In the genomic region with DNA sequence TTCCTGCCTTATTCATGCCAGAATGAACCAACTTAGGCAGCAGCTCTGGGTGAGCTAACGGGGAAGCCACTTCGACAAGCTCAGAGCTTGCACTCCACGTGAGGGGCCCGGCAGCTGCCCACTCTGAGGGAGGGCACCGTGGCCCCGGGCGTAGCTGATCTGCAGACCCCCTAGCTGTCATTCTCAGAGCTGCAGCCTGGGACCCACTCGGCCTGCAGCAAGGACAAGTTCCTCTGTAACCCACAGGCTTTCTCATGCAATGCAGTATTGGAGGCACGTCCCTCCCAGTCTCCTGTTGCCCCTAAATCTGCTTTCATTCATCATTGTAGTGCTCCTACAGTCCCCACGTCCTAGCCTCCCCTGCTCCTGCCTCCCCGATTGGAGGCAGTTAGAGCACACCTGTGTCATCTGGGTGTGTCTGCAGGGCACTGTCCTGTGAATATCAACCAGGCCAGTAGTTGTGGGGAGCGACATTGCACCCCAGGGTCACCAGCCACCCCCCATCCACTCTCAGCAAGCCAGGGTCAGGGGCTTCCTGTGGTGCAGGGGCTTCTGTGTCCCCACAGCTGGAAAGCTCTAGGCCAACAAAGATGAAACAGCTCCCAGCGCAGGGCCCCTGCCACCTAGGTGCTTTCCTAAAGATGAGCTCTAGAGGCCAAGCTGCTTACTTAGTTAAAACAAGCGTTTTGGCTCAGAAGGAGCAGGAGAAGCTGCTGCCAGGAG, we compare ENCODE assay signal across 21 cellular contexts.
DNase-seq lines count a peak whose midpoint lies in the region; ATAC-seq, FAIRE-seq and TF ChIP-seq lines count a peak whose summit lies in the region.
"Had no signal": no experiment of that assay in that cellular context is flagged by ENCODE, and none has a peak within 500 bp of the region (broad histone marks: within the 10 kb centered on the region; RNA-seq: fewer than 3 reads in every experiment).

No MANE protein-coding gene starts in this region.

- no peak overlapping the region for H2BK120ac ChIP-seq in H1 (replicated peaks; ENCODE audit: low read depth, low read length)

- CTCF ChIA-PET in HEK293T (lab: Yijun Ruan, JAX), result interaction anchor here (0.7 kb wide), 1 partner anchor 133 kb away, joined by 3 read pairs; no protein-coding TSS in a partner anchor
- CTCF ChIA-PET in H1 (lab: Charles Lee; ENCODE audit: partially characterized antibody), result interaction anchor here (0.6 to 5.3 kb wide), 43 partner anchors 8 to 263 kb away, joined by 3 to 39 read pairs (median 4); no protein-coding TSS in a partner anchor

- POLR2A ChIA-PET in HEK293T (lab: Yijun Ruan, JAX), result no interaction called here
- POLR2A ChIA-PET in H1 (lab: Charles Lee; ENCODE audit: partially characterized antibody), result no interaction called here

- H3K9ac ChIP-seq in H1 (replicated peaks in 1 of 4; ENCODE audit: extremely low read depth in 1 of 4, low read depth in 3 of 4, low read length in 3 of 4), result no peak overlapping the region

- ATAC-seq in HG03469 (IDR thresholded peaks at IDR 0.05; ENCODE audit: unreplicated experiment), result no peak
- ATAC-seq: activated naive CD8-positive, alpha-beta T cell treated with anti-CD3 and anti-CD28 coated beads, Interleukin-2, amount 50 U/mL, for 24 hours; esophagus mucosa; gastroesophageal sphincter had no signal

- H3K79me1 ChIP-seq in H1 (ENCODE audit: low read depth, low read length), result no peaks in the 10 kb centered on the region

- H4K5ac ChIP-seq in H1 (ENCODE audit: insufficient read length, low read depth, low read length), result no peak overlapping the region

- WGBS in H1 (ENCODE audit: extremely low coverage in 1 of 2, insufficient coverage in 1 of 2, insufficient read length in 1 of 2, insufficient replicate concordance in 2 of 2, low coverage in 1 of 2, low lambda C conversion rate in 2 of 2, missing lambda C conversion rate in 1 of 2), 2 experiments, result 60% methylated on average over 14 of the region's 14 CpGs; no CpG with 5 or more reads in 1 of the 2 experiments

- H2BK20ac ChIP-seq in H1 (ENCODE audit: low read length), result peak overlapping the region; percentile 61; the same call in 1 of the 2 replicates

- no peak overlapping the region for H3K4me3 Mint-ChIP-seq in osteocyte (ENCODE audit: unreplicated experiment)
- H3K4me3 Mint-ChIP-seq: activated naive CD8-positive, alpha-beta T cell treated with anti-CD3 and anti-CD28 coated beads, Interleukin-2, amount 50 U/mL, for 24 hours; T-helper 1 cell treated with Interleukin-12 subunit alpha and Interleukin-12 subunit beta and Interleukin-4 antibody, amounts not matched to agents 30 μg/mL and 1 μg/mL, for 36 hours had no signal

- no peak overlapping the region for H2AFZ ChIP-seq in H1 (ENCODE audit: low read length)

- no peaks in the 10 kb centered on the region for H3K9me3 ChIP-seq in H1 (ENCODE audit: insufficient read depth in 2 of 2, low read depth in 1 of 2, low read length in 1 of 2)
- H3K9me3 ChIP-seq: breast epithelium, gastroesophageal sphincter, ovary had no signal

- no peaks in the 10 kb centered on the region for H3K36me3 ChIP-seq in H1 (ENCODE audit: control insufficient read depth in 2 of 4, insufficient read depth in 4 of 4, low read length in 3 of 4)
- H3K36me3 ChIP-seq: breast epithelium, gastroesophageal sphincter, ovary had no signal

- no peak overlapping the region for H4K8ac ChIP-seq in H1 (ENCODE audit: extremely low read depth, insufficient read depth, low read length)

- no peak for DNase-seq in GM12864 (ENCODE audit: low read depth)
- DNase-seq in HEK293T (ENCODE audit: extremely low spot score), result peak; percentile 20
- DNase-seq in H1 (ENCODE audit: low read depth in 1 of 2, low spot score in 2 of 2), result peak in 1 of 2 experiments; percentile 72
- DNase-seq in osteocyte (ENCODE audit: extremely low spot score, unreplicated experiment), result peak; percentile 67
- no peak for DNase-seq in NCI-H1930 (lab: John Stamatoyannopoulos, UW)
- DNase-seq in SW480 (ENCODE audit: low spot score), result no peak
- DNase-seq: activated naive CD8-positive, alpha-beta T cell treated with anti-CD3 and anti-CD28 coated beads, Interleukin-2, amount 50 U/mL, for 24 hours; AML-193; EL; MM.1S; NCI-H2029; NCI-H510A treated with DMSO at 0.1 percent for 48 hours; ovary; SHP77; stimulated activated CD4-positive, alpha-beta T cell treated with anti-CD3 and anti-CD28 coated beads, Interleukin-1b, Interleukin-23, amount 100 ng/mL, for 48 hours had no signal

- TF ChIP-seq RAD21 in H1 (IDR thresholded peaks at IDR 0.05 in 1 of 2, conservative IDR thresholded peaks at IDR 0.05 in 1 of 2; ENCODE audit: low read depth in 2 of 2, low read length in 2 of 2), result peak; percentile 45 to 61

- peaks cover 22% of the 10 kb centered on the region for H3K4me1 Mint-ChIP-seq in osteocyte (ENCODE audit: unreplicated experiment)
- H3K4me1 Mint-ChIP-seq: activated naive CD8-positive, alpha-beta T cell treated with anti-CD3 and anti-CD28 coated beads, Interleukin-2, amount 50 U/mL, for 24 hours had no signal

- H3K27ac Mint-ChIP-seq in osteocyte (ENCODE audit: unreplicated experiment), result no peak overlapping the region
- H3K27ac Mint-ChIP-seq: activated naive CD8-positive, alpha-beta T cell treated with anti-CD3 and anti-CD28 coated beads, Interleukin-2, amount 50 U/mL, for 24 hours; T-helper 1 cell treated with Interleukin-12 subunit alpha and Interleukin-12 subunit beta and Interleukin-4 antibody, amounts not matched to agents 30 μg/mL and 1 μg/mL, for 36 hours had no signal

- peaks cover 0 to 9% (median 0%) of the 10 kb centered on the region in 4 experiments; a peak in 2 of 7 replicates for H3K4me1 ChIP-seq in H1 (replicated peaks in 1 of 4; ENCODE audit: control insufficient read depth in 3 of 4, insufficient read depth in 4 of 4, low read length in 3 of 4)
- H3K4me1 ChIP-seq: breast epithelium, gastroesophageal sphincter had no signal

- no peak overlapping the region for H3K56ac ChIP-seq in H1 (replicated peaks; ENCODE audit: insufficient read length, low read depth, low read length)

- no peak overlapping the region for H3K4ac ChIP-seq in H1 (replicated peaks; ENCODE audit: insufficient read length, low read depth, low read length)

- no peaks in the 10 kb centered on the region for H3K79me2 ChIP-seq in H1 (ENCODE audit: control insufficient read depth in 1 of 2, insufficient read depth in 2 of 2, low read length in 2 of 2)

- FAIRE-seq in H1 (lab: Jason Lieb, UNC), result no peak

- H3K9me3 Mint-ChIP-seq in osteocyte (ENCODE audit: unreplicated experiment), result no peaks in the 10 kb centered on the region
- H3K9me3 Mint-ChIP-seq: activated naive CD8-positive, alpha-beta T cell treated with anti-CD3 and anti-CD28 coated beads, Interleukin-2, amount 50 U/mL, for 24 hours; T-helper 1 cell treated with Interleukin-12 subunit alpha and Interleukin-12 subunit beta and Interleukin-4 antibody, amounts not matched to agents 30 μg/mL and 1 μg/mL, for 36 hours had no signal

- no peak overlapping the region for H3K14ac ChIP-seq in H1 (ENCODE audit: insufficient read length)

- H2BK5ac ChIP-seq in H1 (ENCODE audit: low read depth, low read length), result no peak overlapping the region

- no peaks in the 10 kb centered on the region for H4K20me1 ChIP-seq in H1 (replicated peaks in 1 of 2; ENCODE audit: control insufficient read depth in 1 of 2, insufficient read depth in 2 of 2, low read length in 2 of 2)

- no peaks in the 10 kb centered on the region for H3K23me2 ChIP-seq in H1 (ENCODE audit: low read depth, low read length)

- H3K27me3 ChIP-seq in H1 (replicated peaks in 1 of 4; ENCODE audit: control insufficient read depth in 3 of 4, extremely low read depth in 1 of 4, insufficient read depth in 3 of 4, low read length in 3 of 4), result no peaks in the 10 kb centered on the region; a peak in 2 of 7 replicates
- H3K27me3 ChIP-seq: ovary had no signal

- peak overlapping the region; percentile 84; the same call in 1 of the 2 replicates for H2BK12ac ChIP-seq in H1 (ENCODE audit: low read depth, low read length)

- H3K27me3 Mint-ChIP-seq in osteocyte (ENCODE audit: unreplicated experiment), result no peaks in the 10 kb centered on the region

- H3K36me3 Mint-ChIP-seq in osteocyte (ENCODE audit: unreplicated experiment), result no peaks in the 10 kb centered on the region

- H3K18ac ChIP-seq in H1 (ENCODE audit: extremely low read depth, low read length), result peak overlapping the region; percentile 51

- TF ChIP-seq POLR2A in H1 (IDR thresholded peaks at IDR 0.05; ENCODE audit: control extremely low read depth in 1 of 2, low read depth in 2 of 2, low read length in 2 of 2), result no peak

- TF ChIP-seq CTCF in GM12864 (IDR thresholded peaks at IDR 0.05; ENCODE audit: low read depth, low read length, missing control alignments) (peak; percentile 41), H1 (IDR thresholded peaks at IDR 0.05; ENCODE audit: control extremely low read depth in 1 of 3, insufficient read depth in 1 of 3, low read depth in 1 of 3, low read length in 3 of 3) (peak; percentile 63 to 81 (median 80)), osteocyte (IDR thresholded peaks at IDR 0.05) (peak; percentile 17)

- TF ChIP-seq EP300 in H1 (IDR thresholded peaks at IDR 0.05; ENCODE audit: borderline replicate concordance in 1 of 2, low read depth in 2 of 2, low read length in 2 of 2), result no peak

- no peak overlapping the region for H3K4me2 ChIP-seq in H1 (ENCODE audit: insufficient read depth in 1 of 2, low read depth in 2 of 2, low read length in 2 of 2)

- H2BK15ac ChIP-seq in H1 (ENCODE audit: low read length), result no peak overlapping the region

- H4K91ac ChIP-seq in H1 (replicated peaks; ENCODE audit: insufficient read length, low read length), result peak overlapping the region; percentile 61

- H3K4me3 ChIP-seq in GM12864 (ENCODE audit: low read depth, low read length) (no peak overlapping the region), H1 (ENCODE audit: extremely low read depth in 1 of 4, insufficient read depth in 2 of 4, low read depth in 3 of 4, low read length in 4 of 4) (no peak overlapping the region)
- H3K4me3 ChIP-seq: breast epithelium, gastroesophageal sphincter, ovary had no signal

- H3K23ac ChIP-seq in H1 (ENCODE audit: insufficient read length), result no peak overlapping the region

- no peak overlapping the region for H2AK5ac ChIP-seq in H1 (ENCODE audit: low read depth, low read length)

- no peak overlapping the region for H3K27ac ChIP-seq in H1 (ENCODE audit: low read depth, low read length)
- H3K27ac ChIP-seq: breast epithelium, gastroesophageal sphincter, ovary, VCaP had no signal

TF ChIP-seq in HEK293T, 16 proteins besides CTCF, POLR2A, EP300 and RAD21 (continues in another document):
- TF ChIP-seq ELF4 (IDR thresholded peaks at IDR 0.05) (no peak), SP1 (IDR thresholded peaks at IDR 0.05) (no peak), CTBP1 (IDR thresholded peaks at IDR 0.05; ENCODE audit: borderline replicate concordance) (no peak), LEF1 (IDR thresholded peaks at IDR 0.05; ENCODE audit: borderline replicate concordance) (no peak), BHLHE40 (IDR thresholded peaks at IDR 0.05; ENCODE audit: borderline replicate concordance) (no peak)

TF ChIP-seq in H1, 55 proteins besides CTCF, POLR2A, EP300 and RAD21 (continues in another document):
- TF ChIP-seq CHD1 (IDR thresholded peaks at IDR 0.05; ENCODE audit: low read depth, low read length), result no peak

Comparison
In these comparisons a context has a peak if more than half of its experiments do, and no peak if none do; other contexts are left out.
1. DNase-seq: peak in HEK293T (single experiment) and osteocyte (single experiment); none in GM12864 (single experiment), NCI-H1930 (0 of 2) and SW480 (single experiment).
2. CTCF ChIP-seq: peak in every context shown above with its lines; median percentile 80 in H1; 41 in GM12864; 17 in osteocyte.